1 cellular context compared by ENCODE assay signal in genomic region chr20:45340236-45340847, GRCh38.
TF ChIP-seq lines count a peak whose summit lies in the region.

No MANE protein-coding gene starts in this region.

TF ChIP-seq in A549, 52 proteins besides CTCF, POLR2A, EP300 and RAD21:
- TF ChIP-seq KDM1A (IDR thresholded peaks at IDR 0.05; ENCODE audit: low read depth) (peak; percentile 83; the same call in 1 of the 2 replicates), NR3C1 (IDR thresholded peaks at IDR 0.05) (no peak), FOSL2 (IDR thresholded peaks at IDR 0.05) (no peak), FOSL2 (CRISPR knock-in tag; IDR thresholded peaks at IDR 0.05) (peak; percentile 22; the same call in 1 of the 2 replicates), HDAC2 (IDR thresholded peaks at IDR 0.05) (0 out of 2 replicates have a peak, but pooled peaks have one; percentile 31)
